ENCODE assay signal across 1 cellular context in the genomic region with DNA sequence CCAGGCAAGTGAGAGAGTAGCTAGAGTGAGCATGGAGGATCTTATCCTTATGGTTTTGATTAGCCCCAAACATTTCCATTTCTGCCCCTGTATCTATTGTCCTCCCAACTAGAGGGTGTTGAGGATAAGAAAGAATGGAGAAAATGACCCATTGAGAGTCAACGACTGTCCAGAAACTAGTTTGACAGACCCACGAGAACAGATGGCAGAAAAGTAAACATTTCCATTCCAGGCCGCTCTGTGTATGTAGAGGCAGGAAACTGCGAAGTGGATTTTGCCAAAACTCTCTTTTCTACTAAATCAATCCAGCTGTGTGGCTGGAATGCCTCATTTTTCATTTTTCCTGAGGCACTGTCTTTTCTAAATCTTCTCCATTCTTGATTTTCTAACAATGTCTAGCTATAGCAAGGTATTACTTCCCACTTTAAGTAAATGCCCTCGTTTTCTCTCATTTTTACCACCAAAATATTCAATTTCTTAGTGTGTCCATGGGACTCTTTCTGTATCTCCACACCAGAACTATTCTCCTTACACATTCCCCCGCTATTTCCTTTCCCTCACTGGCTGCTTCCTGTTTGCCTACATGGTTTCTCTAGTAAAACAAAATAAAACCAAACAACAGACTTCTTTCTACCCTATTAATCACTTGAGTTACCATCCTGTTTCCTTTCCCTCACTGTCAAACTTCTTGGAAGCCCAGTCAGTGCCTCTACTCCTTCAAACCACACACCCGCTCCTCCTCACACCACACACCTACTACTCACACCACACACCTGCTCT.
TF ChIP-seq lines count a peak whose summit lies in the region.

No MANE protein-coding gene starts in this region.

TF ChIP-seq in SK-N-SH, 30 proteins besides CTCF, POLR2A, EP300 and RAD21 (continued from another document):
- TF ChIP-seq, protein P1, sequence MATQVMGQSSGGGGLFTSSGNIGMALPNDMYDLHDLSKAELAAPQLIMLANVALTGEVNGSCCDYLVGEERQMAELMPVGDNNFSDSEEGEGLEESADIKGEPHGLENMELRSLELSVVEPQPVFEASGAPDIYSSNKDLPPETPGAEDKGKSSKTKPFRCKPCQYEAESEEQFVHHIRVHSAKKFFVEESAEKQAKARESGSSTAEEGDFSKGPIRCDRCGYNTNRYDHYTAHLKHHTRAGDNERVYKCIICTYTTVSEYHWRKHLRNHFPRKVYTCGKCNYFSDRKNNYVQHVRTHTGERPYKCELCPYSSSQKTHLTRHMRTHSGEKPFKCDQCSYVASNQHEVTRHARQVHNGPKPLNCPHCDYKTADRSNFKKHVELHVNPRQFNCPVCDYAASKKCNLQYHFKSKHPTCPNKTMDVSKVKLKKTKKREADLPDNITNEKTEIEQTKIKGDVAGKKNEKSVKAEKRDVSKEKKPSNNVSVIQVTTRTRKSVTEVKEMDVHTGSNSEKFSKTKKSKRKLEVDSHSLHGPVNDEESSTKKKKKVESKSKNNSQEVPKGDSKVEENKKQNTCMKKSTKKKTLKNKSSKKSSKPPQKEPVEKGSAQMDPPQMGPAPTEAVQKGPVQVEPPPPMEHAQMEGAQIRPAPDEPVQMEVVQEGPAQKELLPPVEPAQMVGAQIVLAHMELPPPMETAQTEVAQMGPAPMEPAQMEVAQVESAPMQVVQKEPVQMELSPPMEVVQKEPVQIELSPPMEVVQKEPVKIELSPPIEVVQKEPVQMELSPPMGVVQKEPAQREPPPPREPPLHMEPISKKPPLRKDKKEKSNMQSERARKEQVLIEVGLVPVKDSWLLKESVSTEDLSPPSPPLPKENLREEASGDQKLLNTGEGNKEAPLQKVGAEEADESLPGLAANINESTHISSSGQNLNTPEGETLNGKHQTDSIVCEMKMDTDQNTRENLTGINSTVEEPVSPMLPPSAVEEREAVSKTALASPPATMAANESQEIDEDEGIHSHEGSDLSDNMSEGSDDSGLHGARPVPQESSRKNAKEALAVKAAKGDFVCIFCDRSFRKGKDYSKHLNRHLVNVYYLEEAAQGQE (IDR thresholded peaks at IDR 0.05; ENCODE audit: low read depth, low read length): no peak
- TF ChIP-seq CHD2 (IDR thresholded peaks at IDR 0.05; ENCODE audit: low read length, partially characterized antibody) (no peak), TEAD4 (IDR thresholded peaks at IDR 0.05; ENCODE audit: borderline replicate concordance, insufficient read depth) (no peak), FOSL2 (IDR thresholded peaks at IDR 0.05; ENCODE audit: borderline replicate concordance, low read depth) (no peak), POLR2AphosphoS5 (IDR thresholded peaks at IDR 0.05; ENCODE audit: low read depth, low read length) (no peak), NFIC (IDR thresholded peaks at IDR 0.05; ENCODE audit: borderline replicate concordance) (no peak), ELF1 (IDR thresholded peaks at IDR 0.05) (no peak), TCF12 (IDR thresholded peaks at IDR 0.05) (peak; percentile 50)
- TF ChIP-seq, protein P2, sequence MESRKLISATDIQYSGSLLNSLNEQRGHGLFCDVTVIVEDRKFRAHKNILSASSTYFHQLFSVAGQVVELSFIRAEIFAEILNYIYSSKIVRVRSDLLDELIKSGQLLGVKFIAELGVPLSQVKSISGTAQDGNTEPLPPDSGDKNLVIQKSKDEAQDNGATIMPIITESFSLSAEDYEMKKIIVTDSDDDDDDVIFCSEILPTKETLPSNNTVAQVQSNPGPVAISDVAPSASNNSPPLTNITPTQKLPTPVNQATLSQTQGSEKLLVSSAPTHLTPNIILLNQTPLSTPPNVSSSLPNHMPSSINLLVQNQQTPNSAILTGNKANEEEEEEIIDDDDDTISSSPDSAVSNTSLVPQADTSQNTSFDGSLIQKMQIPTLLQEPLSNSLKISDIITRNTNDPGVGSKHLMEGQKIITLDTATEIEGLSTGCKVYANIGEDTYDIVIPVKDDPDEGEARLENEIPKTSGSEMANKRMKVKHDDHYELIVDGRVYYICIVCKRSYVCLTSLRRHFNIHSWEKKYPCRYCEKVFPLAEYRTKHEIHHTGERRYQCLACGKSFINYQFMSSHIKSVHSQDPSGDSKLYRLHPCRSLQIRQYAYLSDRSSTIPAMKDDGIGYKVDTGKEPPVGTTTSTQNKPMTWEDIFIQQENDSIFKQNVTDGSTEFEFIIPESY (IDR thresholded peaks at IDR 0.05; ENCODE audit: borderline replicate concordance, low read depth): no peak
- TF ChIP-seq, protein P3, sequence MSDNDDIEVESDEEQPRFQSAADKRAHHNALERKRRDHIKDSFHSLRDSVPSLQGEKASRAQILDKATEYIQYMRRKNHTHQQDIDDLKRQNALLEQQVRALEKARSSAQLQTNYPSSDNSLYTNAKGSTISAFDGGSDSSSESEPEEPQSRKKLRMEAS (IDR thresholded peaks at IDR 0.05; ENCODE audit: low read depth): no peak
- TF ChIP-seq, protein P4, sequence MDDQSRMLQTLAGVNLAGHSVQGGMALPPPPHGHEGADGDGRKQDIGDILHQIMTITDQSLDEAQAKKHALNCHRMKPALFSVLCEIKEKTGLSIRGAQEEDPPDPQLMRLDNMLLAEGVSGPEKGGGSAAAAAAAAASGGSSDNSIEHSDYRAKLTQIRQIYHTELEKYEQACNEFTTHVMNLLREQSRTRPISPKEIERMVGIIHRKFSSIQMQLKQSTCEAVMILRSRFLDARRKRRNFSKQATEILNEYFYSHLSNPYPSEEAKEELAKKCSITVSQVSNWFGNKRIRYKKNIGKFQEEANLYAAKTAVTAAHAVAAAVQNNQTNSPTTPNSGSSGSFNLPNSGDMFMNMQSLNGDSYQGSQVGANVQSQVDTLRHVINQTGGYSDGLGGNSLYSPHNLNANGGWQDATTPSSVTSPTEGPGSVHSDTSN (IDR thresholded peaks at IDR 0.05): no peak
